Comparison of ENCODE assay signal across 25 cellular contexts in genomic region chr10:35046074-35046473, GRCh38.
"Had no signal": no experiment of that assay in that cellular context is flagged by ENCODE, and none has a peak within 500 bp of the region (broad histone marks: within the 10 kb centered on the region; RNA-seq: fewer than 3 reads in every experiment).

No MANE protein-coding gene starts in this region.

- H3K36me3 ChIP-seq: pancreas, prostate gland, uterus had no signal

- H3K27me3 Mint-ChIP-seq: activated CD4-positive, alpha-beta T cell treated with anti-CD3 and anti-CD28 coated beads for 36 hours; central memory CD8-positive, alpha-beta T cell; naive B cell; stimulated activated memory B cell treated with anti-CD40 and anti-IgM and Interleukin-4, amounts not matched to agents 10 μg/mL and 1 μg/mL and 100 μg/mL, for 72 hours; type B pancreatic cell had no signal

- ATAC-seq: activated CD4-positive, alpha-beta T cell treated with anti-CD3 and anti-CD28 coated beads for 36 hours; activated CD8-positive, alpha-beta T cell treated with anti-CD3 and anti-CD28 coated beads, Interleukin-2, amount 10 ng/mL, durations not matched to agents 7 days and 5 days; gastrocnemius medialis; left ventricle myocardium superior; pancreas; SK-N-SH treated with all-trans-retinoic acid at 6 μM for 48 hours; stimulated activated memory B cell treated with anti-CD40 and anti-IgM and Interleukin-4, amounts not matched to agents 10 μg/mL and 1 μg/mL and 100 μg/mL, for 72 hours had no signal

- H3K4me1 ChIP-seq: gastrocnemius medialis, prostate gland, sigmoid colon, testis, uterus had no signal

- H3K27ac ChIP-seq: gastrocnemius medialis, pancreas, prostate gland, sigmoid colon, testis, uterus had no signal

- H3K9me3 Mint-ChIP-seq: activated naive CD4-positive, alpha-beta T cell treated with anti-CD3 and anti-CD28 coated beads for 36 hours; central memory CD8-positive, alpha-beta T cell; mesothelial cell of epicardium; naive B cell; stimulated activated memory B cell treated with anti-CD40 and anti-IgM and Interleukin-4, amounts not matched to agents 10 μg/mL and 1 μg/mL and 100 μg/mL, for 72 hours; type B pancreatic cell had no signal

- H3K9me3 ChIP-seq: gastrocnemius medialis, pancreas, prostate gland, sigmoid colon, testis, uterus had no signal

- H3K4me1 Mint-ChIP-seq: activated CD4-positive, alpha-beta T cell treated with anti-CD3 and anti-CD28 coated beads for 36 hours had no signal

- H3K27ac Mint-ChIP-seq: activated CD4-positive, alpha-beta T cell treated with anti-CD3 and anti-CD28 coated beads for 36 hours; activated CD8-positive, alpha-beta T cell treated with anti-CD3 and anti-CD28 coated beads, Interleukin-2, amount 10 ng/mL, durations not matched to agents 7 days and 5 days; activated naive CD4-positive, alpha-beta T cell treated with anti-CD3 and anti-CD28 coated beads for 36 hours; mesothelial cell of epicardium; stimulated activated memory B cell treated with anti-CD40 and anti-IgM and Interleukin-4, amounts not matched to agents 10 μg/mL and 1 μg/mL and 100 μg/mL, for 72 hours; type B pancreatic cell had no signal

- H3K27me3 ChIP-seq: gastrocnemius medialis, pancreas, sigmoid colon, testis, uterus had no signal

- H3K4me3 ChIP-seq: gastrocnemius medialis, pancreas, prostate gland, sigmoid colon, testis, uterus had no signal

- DNase-seq: activated CD4-positive, alpha-beta T cell treated with anti-CD3 and anti-CD28 coated beads for 36 hours; activated CD4-positive, CD25-positive, alpha-beta regulatory T cell; activated CD8-positive, alpha-beta T cell treated with anti-CD3 and anti-CD28 coated beads, Interleukin-2, amount 10 ng/mL, durations not matched to agents 7 days and 5 days; activated effector memory CD4-positive, alpha-beta T cell treated with Interleukin-2 at 50 U/mL for 16 hours; activated naive CD4-positive, alpha-beta T cell treated with anti-CD3 and anti-CD28 coated beads for 36 hours; effector CD8-positive, alpha-beta T cell; gastrocnemius medialis; glutamatergic neuron; islet precursor cell; left ventricle myocardium superior; naive B cell; pancreas; retina; sigmoid colon; small intestine; stimulated activated CD4-positive, alpha-beta T cell treated with anti-CD3 and anti-CD28 coated beads, Interleukin-4, amount 100 ng/mL, for 24 hours; testis; uterus had no signal

- FAIRE-seq: bronchial epithelial cell, pancreas, small intestine had no signal

- H3K4me3 Mint-ChIP-seq: activated CD4-positive, alpha-beta T cell treated with anti-CD3 and anti-CD28 coated beads for 36 hours; activated CD8-positive, alpha-beta T cell treated with anti-CD3 and anti-CD28 coated beads, Interleukin-2, amount 10 ng/mL, durations not matched to agents 7 days and 5 days; activated naive CD4-positive, alpha-beta T cell treated with anti-CD3 and anti-CD28 coated beads for 36 hours; central memory CD8-positive, alpha-beta T cell; mesothelial cell of epicardium; naive B cell; stimulated activated memory B cell treated with anti-CD40 and anti-IgM and Interleukin-4, amounts not matched to agents 10 μg/mL and 1 μg/mL and 100 μg/mL, for 72 hours; type B pancreatic cell had no signal
